ENCODE assay signal across 8 cellular contexts in genomic region chr6:77812304-77812703, GRCh38.
"Had no signal": no experiment of that assay in that cellular context is flagged by ENCODE, and none has a peak within 500 bp of the region (broad histone marks: within the 10 kb centered on the region; RNA-seq: fewer than 3 reads in every experiment).

No MANE protein-coding gene starts in this region.

- H3K9ac ChIP-seq: GM23248 had no signal

- H3K4me3 ChIP-seq: GM23248, K562 had no signal

- DNase-seq: GM23248, GOT3, H9, HCEC 1CT, IMR-90 had no signal

- H3K27ac ChIP-seq: GM23248 had no signal

- ATAC-seq: K562 had no signal

- FAIRE-seq: H54, HTR-8/SVneo, K562 had no signal

- H3K4me3 Mint-ChIP-seq: H9 had no signal

- H3K27ac Mint-ChIP-seq: H9 had no signal

- H3K9me3 Mint-ChIP-seq: H9 had no signal

- H2AFZ ChIP-seq: GM23248 had no signal
